Comparison of ENCODE assay signal across 11 cellular contexts in genomic region chr19:54792814-54793213, GRCh38. TPM values are rescaled to one million over a fixed set of nuclear protein-coding genes. Genes with fewer than 3 reads are reported as not detected.
DNase-seq lines count a peak whose midpoint lies in the region; ATAC-seq and TF ChIP-seq lines count a peak whose summit lies in the region.
"Had no signal": no experiment of that assay in that cellular context is flagged by ENCODE, and none has a peak within 500 bp of the region (broad histone marks: within the 10 kb centered on the region; RNA-seq: fewer than 3 reads in every experiment).

No MANE protein-coding gene starts in this region.

- POLR2A ChIA-PET in MCF 10A (lab: Yijun Ruan, JAX) = interaction anchor here (0.8 to 1.0 kb wide), 2 partner anchors 22 to 32 kb away, joined by 3 read pairs; no protein-coding TSS in a partner anchor
- POLR2A ChIA-PET in OCI-LY7 (lab: Charles Lee) = no interaction called here
- POLR2A ChIA-PET in A673 (lab: Charles Lee; ENCODE audit: low non-redundant PET) = no interaction called here

- no peaks in the 10 kb centered on the region for H3K36me3 Mint-ChIP-seq in MCF 10A (ENCODE audit: insufficient read depth, unreplicated experiment)

- H3K4me2 ChIP-seq in mammary epithelial cell (ENCODE audit: insufficient read depth, low read depth, low read length) (no peak overlapping the region), OCI-LY7 (ENCODE audit: low read length) (peak overlapping the region; percentile 41)

- no peak overlapping the region for H3K9ac ChIP-seq in mammary epithelial cell (ENCODE audit: insufficient read depth, low read length)

- no peak overlapping the region for H3K27ac Mint-ChIP-seq in MCF 10A (ENCODE audit: low read depth, unreplicated experiment)

- TF ChIP-seq CTCF in MCF 10A (IDR thresholded peaks at IDR 0.05; ENCODE audit: unreplicated experiment) (no peak), mammary epithelial cell (conservative IDR thresholded peaks at IDR 0.05 in 1 of 2, IDR thresholded peaks at IDR 0.05 in 1 of 2; ENCODE audit: extremely low read depth in 1 of 2, insufficient read depth in 1 of 2, low read depth in 1 of 2, low read length in 2 of 2) (no peak), OCI-LY7 (conservative IDR thresholded peaks at IDR 0.05; ENCODE audit: low read length) (no peak), suprapubic skin (IDR thresholded peaks at IDR 0.05) (no peak), A673 (conservative IDR thresholded peaks at IDR 0.05; ENCODE audit: low read depth, low read length) (no peak)

- no peak overlapping the region for H2AFZ ChIP-seq in mammary epithelial cell (ENCODE audit: low read depth, low read length)
- H2AFZ ChIP-seq in OCI-LY7 (ENCODE audit: low read length) = no peak overlapping the region

- no peak for TF ChIP-seq POLR2A in suprapubic skin (IDR thresholded peaks at IDR 0.05)

- dilution Hi-C loops in mammary epithelial cell (cut with HindIII; ENCODE audit: low sequenced_read_pairs) = loop anchor here (10.0 kb wide), 1 partner anchor 92 kb away; no protein-coding TSS in a partner anchor

- intact Hi-C loops in MCF 10A (cut with micrococcal nuclease) (no loop called here), mammary epithelial cell (cut with micrococcal nuclease) (no loop called here), OCI-LY7 (cut with micrococcal nuclease; ENCODE audit: unreplicated experiment) (no loop called here), A673 (cut with micrococcal nuclease; ENCODE audit: unreplicated experiment) (no loop called here)

- H3K9me3 ChIP-seq in mammary epithelial cell (replicated peaks; ENCODE audit: insufficient read depth, low read length) (peaks cover 23% of the 10 kb centered on the region), OCI-LY7 (ENCODE audit: low read length) (no peaks in the 10 kb centered on the region), suprapubic skin (no peaks in the 10 kb centered on the region), A673 (ENCODE audit: low read depth, low read length, poor library complexity, severe bottlenecking) (no peaks in the 10 kb centered on the region)
- no peaks in the 10 kb centered on the region for H3K9me3 ChIP-seq in effector memory CD4-positive, alpha-beta T cell (ENCODE audit: control insufficient read depth, low read length)

- no peaks in the 10 kb centered on the region for H3K9me2 ChIP-seq in OCI-LY7 (ENCODE audit: insufficient read depth, low read length)

- peak overlapping the region; percentile 60 for H3K4me3 Mint-ChIP-seq in MCF 10A (ENCODE audit: unreplicated experiment)

- no peaks in the 10 kb centered on the region for H3K4me1 ChIP-seq in mammary epithelial cell (ENCODE audit: insufficient read depth, low read length)
- H3K4me1 ChIP-seq in OCI-LY7 (ENCODE audit: insufficient read depth, low read length, poor library complexity, severe bottlenecking) = peaks cover 8% of the 10 kb centered on the region
- no peaks in the 10 kb centered on the region for H3K4me1 ChIP-seq in effector memory CD4-positive, alpha-beta T cell (ENCODE audit: control insufficient read depth, insufficient read depth, low read length, poor library complexity, severe bottlenecking)
- H3K4me1 ChIP-seq in suprapubic skin = no peaks in the 10 kb centered on the region
- no peaks in the 10 kb centered on the region for H3K4me1 ChIP-seq in A673 (ENCODE audit: insufficient read depth, low read length, poor library complexity, severe bottlenecking)
- H3K4me1 ChIP-seq: foreskin keratinocyte had no signal

- H3K36me3 ChIP-seq in mammary epithelial cell (ENCODE audit: insufficient read depth, low read length) (no peaks in the 10 kb centered on the region), OCI-LY7 (ENCODE audit: insufficient read depth, low read length) (no peaks in the 10 kb centered on the region), suprapubic skin (no peaks in the 10 kb centered on the region), A673 (ENCODE audit: insufficient read depth, low read length, poor library complexity, severe bottlenecking) (no peaks in the 10 kb centered on the region)
- H3K36me3 ChIP-seq in effector memory CD4-positive, alpha-beta T cell (ENCODE audit: control insufficient read depth, insufficient read depth, low read length) = no peaks in the 10 kb centered on the region

- no peaks in the 10 kb centered on the region for H3K4me1 Mint-ChIP-seq in MCF 10A (ENCODE audit: insufficient read depth, unreplicated experiment)

- CTCF ChIA-PET in MCF 10A (lab: Yijun Ruan, JAX) (interaction anchor here (0.5 to 0.6 kb wide), 2 partner anchors 42 to 187 kb away, joined by 3 to 4 read pairs; no protein-coding TSS in a partner anchor), mammary epithelial cell (lab: Charles Lee; ENCODE audit: low non-redundant PET) (no interaction called here), OCI-LY7 (lab: Charles Lee; ENCODE audit: unreplicated experiment) (interaction anchor here (0.5 kb wide), 1 partner anchor 314 kb away, joined by 3 read pairs; no protein-coding TSS in a partner anchor), A673 (lab: Charles Lee) (no interaction called here)

- in situ Hi-C loops in mammary epithelial cell (cut with MboI; ENCODE audit: low sequenced_read_pairs in 2 of 2) = no loop called here

- H3K4me3 ChIP-seq in mammary epithelial cell (replicated peaks in 1 of 3; ENCODE audit: insufficient read depth in 1 of 3, low read depth in 2 of 3, low read length in 3 of 3) = no peak overlapping the region
- peak overlapping the region; percentile 40 for H3K4me3 ChIP-seq in OCI-LY7 (ENCODE audit: low read depth, low read length, poor library complexity, severe bottlenecking)
- H3K4me3 ChIP-seq in effector memory CD4-positive, alpha-beta T cell (ENCODE audit: insufficient read depth, low read depth, low read length, poor library complexity, severe bottlenecking) = peak overlapping the region; percentile 33
- H3K4me3 ChIP-seq in suprapubic skin = peak overlapping the region; percentile 24
- H3K4me3 ChIP-seq in A673 (ENCODE audit: low read depth, low read length, poor library complexity, severe bottlenecking) = no peak overlapping the region

- H4K20me1 ChIP-seq in mammary epithelial cell (ENCODE audit: insufficient read depth, low read length) = no peaks in the 10 kb centered on the region
- no peaks in the 10 kb centered on the region for H4K20me1 ChIP-seq in OCI-LY7 (ENCODE audit: insufficient read depth, low read length)

- H3K9me3 Mint-ChIP-seq in MCF 10A (ENCODE audit: unreplicated experiment) = peaks cover 46% of the 10 kb centered on the region

- WGBS in mammary epithelial cell (ENCODE audit: low coverage, missing lambda C conversion rate) = 47% methylated on average over 8 of the region's 8 CpGs
- 47% methylated on average over 8 of the region's 8 CpGs for WGBS in suprapubic skin

- TF ChIP-seq EP300 in suprapubic skin (IDR thresholded peaks at IDR 0.05) = no peak

- BruUV-seq in MCF 10A (replicated peaks; lab: Mats Ljungman, UMichigan) (no TSS peak), mammary epithelial cell (replicated peaks; lab: Mats Ljungman, UMichigan) (no TSS peak), OCI-LY7 (replicated peaks; lab: Mats Ljungman, UMichigan) (no TSS peak), A673 (replicated peaks; lab: Mats Ljungman, UMichigan) (no TSS peak)

- no peaks in the 10 kb centered on the region for H3K27me3 ChIP-seq in mammary epithelial cell (ENCODE audit: insufficient read depth, low read length)
- no peaks in the 10 kb centered on the region for H3K27me3 ChIP-seq in effector memory CD4-positive, alpha-beta T cell (replicated peaks; ENCODE audit: control insufficient read depth, insufficient read depth, low read length, poor library complexity, severe bottlenecking)
- H3K27me3 ChIP-seq in suprapubic skin = no peaks in the 10 kb centered on the region
- peaks cover 3% of the 10 kb centered on the region for H3K27me3 ChIP-seq in A673 (replicated peaks; ENCODE audit: insufficient read depth, low read depth, low read length, poor library complexity)
- H3K27me3 ChIP-seq: foreskin keratinocyte had no signal

- no peaks in the 10 kb centered on the region for H3K27me3 Mint-ChIP-seq in MCF 10A (ENCODE audit: insufficient read depth, unreplicated experiment)

- no peak for ATAC-seq in GM21423 (IDR thresholded peaks at IDR 0.05; ENCODE audit: unreplicated experiment)
- ATAC-seq: activated CD4-positive, CD25-positive, alpha-beta regulatory T cell treated with anti-CD3 and anti-CD28 coated beads, Interleukin-2, amount 50 U/mL, for 24 hours; foreskin keratinocyte had no signal

- peak; percentile 2 for DNase-seq in MCF 10A (ENCODE audit: unreplicated experiment)
- no peak for DNase-seq in mammary epithelial cell
- peak; percentile 8 for DNase-seq in OCI-LY7 (ENCODE audit: low spot score)
- DNase-seq in effector memory CD4-positive, alpha-beta T cell = no peak
- no peak for DNase-seq in suprapubic skin (ENCODE audit: low spot score in 2 of 2)
- DNase-seq in HCEC 1CT = no peak
- no peak for DNase-seq in A673 (ENCODE audit: low spot score)
- DNase-seq: foreskin keratinocyte had no signal

- no peaks in the 10 kb centered on the region for H3K79me2 ChIP-seq in mammary epithelial cell (ENCODE audit: insufficient read depth, low read length)
- H3K79me2 ChIP-seq in OCI-LY7 (ENCODE audit: insufficient read depth, low read depth, low read length) = no peaks in the 10 kb centered on the region

- H3K27ac ChIP-seq in mammary epithelial cell (ENCODE audit: insufficient read depth, low read depth, low read length) (no peak overlapping the region), OCI-LY7 (ENCODE audit: low read depth, low read length, poor library complexity, severe bottlenecking) (no peak overlapping the region), suprapubic skin (no peak overlapping the region), A673 (ENCODE audit: low read depth, low read length, poor library complexity, severe bottlenecking) (no peak overlapping the region)
- H3K27ac ChIP-seq in effector memory CD4-positive, alpha-beta T cell (ENCODE audit: insufficient read depth, low read length, poor library complexity, severe bottlenecking) = no peak overlapping the region
- H3K27ac ChIP-seq: C4-2B, foreskin keratinocyte had no signal

RNA-seq across cellular contexts. Expression of gene KIR2DL4, which starts 10.6 kb away (rescaled TPM):
- total RNA-seq in MCF 10A (2022) (not detected in 2 replicates), mammary epithelial cell (not detected), OCI-LY7 (2022) (not detected in 2 replicates), suprapubic skin (under 1 TPM in 2 of 4 donors, not detected in 2; 0.83 to 0.85 TPM), A673 (2021) (not detected in 2 replicates)
- not detected for polyA plus RNA-seq in mammary epithelial cell
- polyA minus RNA-seq in mammary epithelial cell = not detected
- total RNA-seq in OCI-LY7 (2014; rRNA removed; shearing (Covaris generic)) = not detected in 2 replicates
- total RNA-seq: foreskin keratinocyte had no signal
- polyA plus RNA-seq: foreskin keratinocyte had no signal

RNA-seq across cellular contexts. Expression of gene KIR2DL1, which starts 23.2 kb away (rescaled TPM):
- not detected in 2 replicates for total RNA-seq in MCF 10A (2022)
- total RNA-seq in mammary epithelial cell = not detected
- not detected for polyA plus RNA-seq in mammary epithelial cell
- polyA minus RNA-seq in mammary epithelial cell = not detected
- total RNA-seq in OCI-LY7 (2014; rRNA removed; shearing (Covaris generic)) = not detected in 2 replicates
- not detected in 2 replicates for total RNA-seq in OCI-LY7 (2022)
- under 1 TPM in 1 of 4 donors, not detected in 3; 0.64 TPM for total RNA-seq in suprapubic skin
- not detected in 2 replicates for total RNA-seq in A673 (2021)
- total RNA-seq: foreskin keratinocyte had no signal
- polyA plus RNA-seq: foreskin keratinocyte had no signal

RNA-seq across cellular contexts. Expression of gene KIR3DL1, which starts 23.5 kb away (rescaled TPM):
- not detected in 2 replicates for total RNA-seq in MCF 10A (2022)
- not detected for total RNA-seq in mammary epithelial cell
- not detected for polyA plus RNA-seq in mammary epithelial cell
- polyA minus RNA-seq in mammary epithelial cell = not detected
- not detected in 2 replicates for total RNA-seq in OCI-LY7 (2014; rRNA removed; shearing (Covaris generic))
- total RNA-seq in OCI-LY7 (2022) = not detected in 2 replicates
- not detected for total RNA-seq in suprapubic skin
- not detected in 2 replicates for total RNA-seq in A673 (2021)
- total RNA-seq: foreskin keratinocyte had no signal
- polyA plus RNA-seq: foreskin keratinocyte had no signal

RNA-seq across cellular contexts. Expression of gene KIR2DS4, which starts 39.7 kb away (rescaled TPM):
- total RNA-seq in MCF 10A (2022) (not detected in 2 replicates), mammary epithelial cell (not detected), OCI-LY7 (2022) (not detected in 2 replicates), suprapubic skin (not detected), A673 (2021) (not detected in 2 replicates)
- not detected for polyA plus RNA-seq in mammary epithelial cell
- not detected for polyA minus RNA-seq in mammary epithelial cell
- total RNA-seq in OCI-LY7 (2014; rRNA removed; shearing (Covaris generic)) = not detected in 2 replicates
- total RNA-seq: foreskin keratinocyte had no signal
- polyA plus RNA-seq: foreskin keratinocyte had no signal

RNA-seq across cellular contexts. Expression of gene KIR2DL3, which starts 54.5 kb away (rescaled TPM):
- total RNA-seq in MCF 10A (2022) (not detected in 2 replicates), mammary epithelial cell (not detected), OCI-LY7 (2022) (not detected in 2 replicates), suprapubic skin (not detected), A673 (2021) (not detected in 2 replicates)
- polyA plus RNA-seq in mammary epithelial cell = not detected
- not detected for polyA minus RNA-seq in mammary epithelial cell
- not detected in 2 replicates for total RNA-seq in OCI-LY7 (2014; rRNA removed; shearing (Covaris generic))
- total RNA-seq: foreskin keratinocyte had no signal
- polyA plus RNA-seq: foreskin keratinocyte had no signal

Comparison
In these comparisons a context has a peak if more than half of its experiments do, and no peak if none do; other contexts are left out.
1. DNase-seq: peak in MCF 10A (single experiment) and OCI-LY7 (single experiment); none in mammary epithelial cell (single experiment), effector memory CD4-positive, alpha-beta T cell (0 of 3), suprapubic skin (0 of 2), HCEC 1CT (single experiment) and A673 (single experiment).
2. CTCF ChIA-PET loops: an anchor here in MCF 10A (0.5 to 0.6 kb wide) and OCI-LY7 (0.5 kb wide); none called in mammary epithelial cell and A673.
3. H3K4me3 ChIP-seq: peak in OCI-LY7 (single experiment), effector memory CD4-positive, alpha-beta T cell (single experiment) and suprapubic skin (single experiment); none in mammary epithelial cell (0 of 3) and A673 (single experiment).